In genomic region chr2:25236736-25237135, GRCh38 we compare ENCODE assay signal across 24 cellular contexts.
"Had no signal": no experiment of that assay in that cellular context is flagged by ENCODE, and none has a peak within 500 bp of the region (broad histone marks: within the 10 kb centered on the region; RNA-seq: fewer than 3 reads in every experiment).

No MANE protein-coding gene starts in this region.

- H3K9ac ChIP-seq: parathyroid adenoma, SK-N-SH had no signal

- ATAC-seq: activated CD8-positive, alpha-beta T cell treated with anti-CD3 and anti-CD28 coated beads for 36 hours; body of pancreas; gastrocnemius medialis; mucosa of descending colon; stimulated activated memory B cell treated with anti-CD40 and anti-IgM and Interleukin-4, amounts not matched to agents 10 μg/mL and 1 μg/mL and 100 μg/mL, for 72 hours had no signal

- H3K27me3 Mint-ChIP-seq: activated CD4-positive, alpha-beta T cell treated with anti-CD3 and anti-CD28 coated beads, Interleukin-2, amount 10 ng/mL, durations not matched to agents 24 days and 14 days; activated CD8-positive, alpha-beta T cell treated with anti-CD3 and anti-CD28 coated beads for 36 hours; activated naive CD8-positive, alpha-beta T cell treated with anti-CD3 and anti-CD28 coated beads for 36 hours; memory B cell; naive B cell; stimulated activated memory B cell treated with anti-CD40 and anti-IgM and Interleukin-4, amounts not matched to agents 10 μg/mL and 1 μg/mL and 100 μg/mL, for 72 hours had no signal

- H3K36me3 ChIP-seq: colonic mucosa, uterus had no signal

- H3K27ac ChIP-seq: body of pancreas, colonic mucosa, gastrocnemius medialis, neutrophil, parathyroid adenoma, spleen, tibial artery, uterus had no signal

- H3K79me2 ChIP-seq: parathyroid adenoma had no signal

- H3K27me3 ChIP-seq: body of pancreas, colonic mucosa, gastrocnemius medialis, neutrophil, spleen, tibial artery, uterus had no signal

- H3K4me1 Mint-ChIP-seq: activated CD4-positive, alpha-beta T cell treated with anti-CD3 and anti-CD28 coated beads, Interleukin-2, amount 10 ng/mL, durations not matched to agents 24 days and 14 days; immature natural killer cell; memory B cell; stimulated activated memory B cell treated with anti-CD40 and anti-IgM and Interleukin-4, amounts not matched to agents 10 μg/mL and 1 μg/mL and 100 μg/mL, for 72 hours had no signal

- H2AFZ ChIP-seq: parathyroid adenoma had no signal

- DNase-seq: activated CD4-positive, alpha-beta T cell treated with anti-CD3 and anti-CD28 coated beads, Interleukin-2, amount 10 ng/mL, durations not matched to agents 24 days and 14 days; activated CD4-positive, CD25-positive, alpha-beta regulatory T cell; activated CD8-positive, alpha-beta T cell treated with anti-CD3 and anti-CD28 coated beads for 36 hours; activated effector memory CD4-positive, alpha-beta T cell treated with Interleukin-2 at 50 U/mL for 16 hours; activated naive CD8-positive, alpha-beta T cell treated with anti-CD3 and anti-CD28 coated beads for 36 hours; activated T-cell treated with anti-CD3 and anti-CD28 coated beads, Interleukin-2, amount 50 U/mL, for 1 hour; body of pancreas; central memory CD4-positive, alpha-beta T cell; colonic mucosa; gastrocnemius medialis; immature natural killer cell; kidney glomerular epithelial cell; mucosa of descending colon; naive B cell; SK-N-SH; spleen; stimulated activated CD4-positive, alpha-beta T cell treated with anti-CD3 and anti-CD28 coated beads, Interleukin-4, amount 100 ng/mL, for 4 hours; T-helper 9 cell; tibial artery; uterus had no signal

- H3K4me3 Mint-ChIP-seq: activated CD4-positive, alpha-beta T cell treated with anti-CD3 and anti-CD28 coated beads, Interleukin-2, amount 10 ng/mL, durations not matched to agents 24 days and 14 days; activated CD8-positive, alpha-beta T cell treated with anti-CD3 and anti-CD28 coated beads for 36 hours; activated naive CD8-positive, alpha-beta T cell treated with anti-CD3 and anti-CD28 coated beads for 36 hours; immature natural killer cell; memory B cell; naive B cell; stimulated activated memory B cell treated with anti-CD40 and anti-IgM and Interleukin-4, amounts not matched to agents 10 μg/mL and 1 μg/mL and 100 μg/mL, for 72 hours had no signal

- H3K27ac Mint-ChIP-seq: activated CD4-positive, alpha-beta T cell treated with anti-CD3 and anti-CD28 coated beads, Interleukin-2, amount 10 ng/mL, durations not matched to agents 24 days and 14 days; activated naive CD8-positive, alpha-beta T cell treated with anti-CD3 and anti-CD28 coated beads for 36 hours; immature natural killer cell; memory B cell; stimulated activated memory B cell treated with anti-CD40 and anti-IgM and Interleukin-4, amounts not matched to agents 10 μg/mL and 1 μg/mL and 100 μg/mL, for 72 hours had no signal

- H3K4me2 ChIP-seq: SK-N-SH had no signal

- H3K4me3 ChIP-seq: body of pancreas, colonic mucosa, gastrocnemius medialis, mucosa of descending colon, spleen, tibial artery, uterus had no signal

- H3K9me3 ChIP-seq: body of pancreas, colonic mucosa, gastrocnemius medialis, mucosa of descending colon, neutrophil, SK-N-SH, spleen, tibial artery, uterus had no signal

- H3K4me1 ChIP-seq: body of pancreas, colonic mucosa, gastrocnemius medialis, parathyroid adenoma, tibial artery, uterus had no signal

- H3K9me3 Mint-ChIP-seq: activated CD4-positive, alpha-beta T cell treated with anti-CD3 and anti-CD28 coated beads, Interleukin-2, amount 10 ng/mL, durations not matched to agents 24 days and 14 days; activated CD8-positive, alpha-beta T cell treated with anti-CD3 and anti-CD28 coated beads for 36 hours; activated naive CD8-positive, alpha-beta T cell treated with anti-CD3 and anti-CD28 coated beads for 36 hours; immature natural killer cell; memory B cell; naive B cell; stimulated activated memory B cell treated with anti-CD40 and anti-IgM and Interleukin-4, amounts not matched to agents 10 μg/mL and 1 μg/mL and 100 μg/mL, for 72 hours had no signal
